1 cellular context compared by ENCODE assay signal in genomic region chr19:31391518-31391917, GRCh38.
TF ChIP-seq lines count a peak whose summit lies in the region.

No MANE protein-coding gene starts in this region.

TF ChIP-seq in WTC11, 78 proteins besides CTCF, POLR2A, EP300 and RAD21 (continued from another document):
- TF ChIP-seq ZNF317 (CRISPR knock-in tag; IDR thresholded peaks at IDR 0.05; ENCODE audit: borderline replicate concordance, low read depth): no peak
- TF ChIP-seq FOXP1 (CRISPR knock-in tag; IDR thresholded peaks at IDR 0.05; ENCODE audit: borderline replicate concordance): no peak
- TF ChIP-seq GRHL2 (CRISPR knock-in tag; IDR thresholded peaks at IDR 0.05; ENCODE audit: insufficient replicate concordance, severe bottlenecking): no peak
- TF ChIP-seq ZNF219 (CRISPR knock-in tag; IDR thresholded peaks at IDR 0.05; ENCODE audit: borderline replicate concordance): no peak
- no peak for TF ChIP-seq IRF2 (CRISPR knock-in tag; IDR thresholded peaks at IDR 0.05; ENCODE audit: borderline replicate concordance, low read depth)
TF ChIP-seq in WTC11: peak in this region for 0.
